4 cellular contexts compared by ENCODE assay signal in the genomic region with DNA sequence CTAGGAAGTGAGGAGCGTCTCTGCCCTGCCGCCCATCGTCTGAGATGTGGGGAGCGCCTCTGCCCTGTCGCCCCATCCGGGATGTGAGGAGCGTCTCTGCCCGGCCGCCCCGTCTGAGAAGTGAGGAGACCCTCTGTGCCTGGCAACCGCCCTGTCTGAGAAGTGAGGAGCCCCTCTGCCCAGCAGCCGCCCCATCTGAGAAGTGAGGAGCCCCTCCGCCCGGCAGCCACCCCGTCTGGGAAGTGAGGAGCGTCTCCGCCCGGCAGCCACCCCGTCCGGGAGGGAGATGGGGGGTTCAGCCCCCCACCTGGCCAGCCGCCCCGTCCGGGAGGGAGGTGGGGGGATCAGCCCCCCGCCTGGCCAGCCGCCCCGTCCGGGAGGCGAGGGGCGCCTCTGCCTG.
DNase-seq lines count a peak whose midpoint lies in the region; ATAC-seq and TF ChIP-seq lines count a peak whose summit lies in the region.
"Not testable (repeated sequence)": the region's sequence is repeated elsewhere in the genome, so short reads cannot be mapped to it uniquely, and the experiment has no call there.

No MANE protein-coding gene starts in this region.

- H3K4me3 Mint-ChIP-seq in glutamatergic neuron (ENCODE audit: unreplicated experiment): not testable (repeated sequence)

- H3K9me3 Mint-ChIP-seq in glutamatergic neuron (ENCODE audit: unreplicated experiment): not testable (repeated sequence)

- H3K4me1 Mint-ChIP-seq in glutamatergic neuron (ENCODE audit: low read depth, unreplicated experiment): peaks cover 19% of the 10 kb centered on the region

- DNase-seq in activated gamma-delta T cell (lab: John Stamatoyannopoulos, UW): peak; percentile 10
- DNase-seq in glutamatergic neuron: not testable (repeated sequence)
- peak in 2 of 3 donors; percentile 9 to 36 for DNase-seq in mucosa of descending colon
- DNase-seq in sigmoid colon: peak; percentile 65

- H3K27ac Mint-ChIP-seq in glutamatergic neuron (ENCODE audit: unreplicated experiment): peak overlapping the region; percentile 17

- TF ChIP-seq CTCF in glutamatergic neuron (IDR thresholded peaks at IDR 0.05; ENCODE audit: partially characterized antibody, unreplicated experiment); mucosa of descending colon (IDR thresholded peaks at IDR 0.05); sigmoid colon (IDR thresholded peaks at IDR 0.05): not testable (repeated sequence)

- WGBS in sigmoid colon, 2 donors: 94 to 97% methylated on average over 29 of the region's 29 CpGs

- not testable (repeated sequence) for H3K4me3 ChIP-seq in mucosa of descending colon, sigmoid colon

- TF ChIP-seq POLR2A in sigmoid colon (IDR thresholded peaks at IDR 0.05): not testable (repeated sequence)

- intact Hi-C loops in mucosa of descending colon (cut with DNase I, micrococcal nuclease); sigmoid colon (cut with DNase I): not testable (repeated sequence)

- not testable (repeated sequence) for TF ChIP-seq EP300 in sigmoid colon (IDR thresholded peaks at IDR 0.05)

- H3K27ac ChIP-seq in sigmoid colon: not testable (repeated sequence)

- not testable (repeated sequence) for H3K27me3 ChIP-seq in sigmoid colon

- ATAC-seq in mucosa of descending colon: not testable (repeated sequence)

- not testable (repeated sequence) for H3K36me3 ChIP-seq in mucosa of descending colon (ENCODE audit: low read depth); sigmoid colon

- not testable (repeated sequence) for H3K4me1 ChIP-seq in mucosa of descending colon (ENCODE audit: low read depth); sigmoid colon

- peaks cover 10% of the 10 kb centered on the region for H3K9me3 ChIP-seq in mucosa of descending colon
- H3K9me3 ChIP-seq in sigmoid colon: not testable (repeated sequence)

- not testable (repeated sequence) for H3K36me3 Mint-ChIP-seq in glutamatergic neuron (ENCODE audit: unreplicated experiment)

- H3K27me3 Mint-ChIP-seq in glutamatergic neuron (ENCODE audit: unreplicated experiment): not testable (repeated sequence)
